ENCODE assay signal across 20 cellular contexts in the genomic region with DNA sequence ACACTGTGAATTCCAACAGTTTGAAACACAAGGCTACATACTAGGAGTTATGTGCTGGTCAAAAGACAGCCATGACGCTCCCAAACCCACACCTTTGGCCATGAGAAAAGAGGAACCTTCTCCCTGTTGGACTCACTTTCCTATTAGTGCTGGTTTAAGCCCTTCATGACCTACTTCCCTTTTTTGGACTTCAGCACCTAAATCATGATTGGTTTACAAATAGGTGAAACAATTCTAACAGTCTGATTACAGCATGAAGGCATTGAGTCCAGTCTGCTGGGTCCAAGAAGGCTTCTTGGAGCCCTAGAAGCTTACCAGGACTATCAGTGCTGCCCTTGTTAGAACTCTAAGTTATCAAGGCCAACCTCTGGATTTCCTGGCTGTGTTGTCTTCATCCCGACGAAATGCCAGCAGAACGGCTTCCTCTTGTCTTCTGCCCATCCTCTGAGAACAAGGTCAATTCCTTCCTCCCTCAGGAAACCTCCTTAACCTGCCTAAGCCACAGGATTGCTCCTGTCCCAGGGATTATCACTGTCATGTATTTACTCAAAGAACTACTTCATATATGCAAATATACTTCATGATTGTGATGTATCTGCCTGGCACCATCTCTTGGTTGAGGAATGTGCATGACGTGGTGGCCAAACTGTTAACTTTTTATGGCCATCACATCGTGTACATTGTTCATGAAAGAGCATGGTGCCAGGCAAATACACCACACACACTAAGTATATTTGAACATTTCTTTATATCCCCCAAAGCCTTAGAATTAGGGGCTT.
"Had no signal": no experiment of that assay in that cellular context is flagged by ENCODE, and none has a peak within 500 bp of the region (broad histone marks: within the 10 kb centered on the region; RNA-seq: fewer than 3 reads in every experiment).

No MANE protein-coding gene starts in this region.

- H3K27ac ChIP-seq: adrenal gland, breast epithelium, esophagus squamous epithelium, heart right ventricle, left ventricle myocardium inferior, right atrium auricular region, tibial nerve, uterus, VCaP had no signal

- H3K9me3 Mint-ChIP-seq: activated T-cell treated with anti-CD3 and anti-CD28 coated beads, Interleukin-2, amount 50 U/mL, for 4 hours; stimulated activated naive CD8-positive, alpha-beta T cell treated with anti-CD3 and anti-CD28 coated beads, Interleukin-15, Interleukin-2, amounts not matched to agents 100 ng/mL and 50 ng/mL, for 24 hours had no signal

- H3K9me3 ChIP-seq: adrenal gland, breast epithelium, heart right ventricle, left ventricle myocardium inferior, right atrium auricular region, tibial nerve, uterus had no signal

- DNase-seq: activated CD4-positive, alpha-beta T cell treated with anti-CD3 and anti-CD28 coated beads, Interleukin-2, amount 50 U/mL, for 1 hour; activated CD4-positive, CD25-positive, alpha-beta regulatory T cell treated with anti-CD3 and anti-CD28 coated beads, Interleukin-2, amount 50 U/mL, for 72 hours; activated CD8-positive, alpha-beta memory T cell treated with anti-CD3 and anti-CD28 coated beads, Interleukin-2, amount 50 U/mL, for 4 hours; activated effector memory CD4-positive, alpha-beta T cell treated with anti-CD3 and anti-CD28 coated beads, Interleukin-2, amount 50 U/mL, for 16 hours; activated naive CD4-positive, alpha-beta T cell treated with anti-CD3 and anti-CD28 coated beads, Interleukin-2, amount 50 U/mL, for 16 hours; activated T-cell treated with anti-CD3 and anti-CD28 coated beads, Interleukin-2, amount 50 U/mL, for 4 hours; adrenal gland; dermis blood vessel endothelial cell; effector memory CD4-positive, alpha-beta T cell; esophagus squamous epithelium; heart right ventricle; left ventricle myocardium inferior; stimulated activated CD4-positive, alpha-beta T cell treated with anti-CD3 and anti-CD28 coated beads, Interleukin-2, amount 100 ng/mL, for 24 hours; uterus had no signal

- H3K4me3 ChIP-seq: adrenal gland, breast epithelium, esophagus squamous epithelium, heart right ventricle, left ventricle myocardium inferior, right atrium auricular region, tibial nerve, uterus had no signal

- H3K36me3 ChIP-seq: adrenal gland, breast epithelium, esophagus squamous epithelium, left ventricle myocardium inferior, right atrium auricular region, uterus had no signal

- H3K27me3 ChIP-seq: adrenal gland, breast epithelium, esophagus squamous epithelium, heart right ventricle, right atrium auricular region, tibial nerve, uterus had no signal

- ATAC-seq: activated T-cell treated with anti-CD3 and anti-CD28 coated beads, Interleukin-2, amount 50 U/mL, for 4 hours; heart right ventricle had no signal

- H3K27ac Mint-ChIP-seq: stimulated activated naive CD8-positive, alpha-beta T cell treated with anti-CD3 and anti-CD28 coated beads, Interleukin-15, Interleukin-2, amounts not matched to agents 100 ng/mL and 50 ng/mL, for 24 hours had no signal

- H3K4me3 Mint-ChIP-seq: activated T-cell treated with anti-CD3 and anti-CD28 coated beads, Interleukin-2, amount 50 U/mL, for 4 hours; neural crest cell; stimulated activated naive CD8-positive, alpha-beta T cell treated with anti-CD3 and anti-CD28 coated beads, Interleukin-15, Interleukin-2, amounts not matched to agents 100 ng/mL and 50 ng/mL, for 24 hours had no signal

- H3K4me1 ChIP-seq: breast epithelium, esophagus squamous epithelium, uterus had no signal

- H3K27me3 Mint-ChIP-seq: stimulated activated naive CD8-positive, alpha-beta T cell treated with anti-CD3 and anti-CD28 coated beads, Interleukin-15, Interleukin-2, amounts not matched to agents 100 ng/mL and 50 ng/mL, for 24 hours had no signal
